ENCODE assay signal across 8 cellular contexts in the genomic region with DNA sequence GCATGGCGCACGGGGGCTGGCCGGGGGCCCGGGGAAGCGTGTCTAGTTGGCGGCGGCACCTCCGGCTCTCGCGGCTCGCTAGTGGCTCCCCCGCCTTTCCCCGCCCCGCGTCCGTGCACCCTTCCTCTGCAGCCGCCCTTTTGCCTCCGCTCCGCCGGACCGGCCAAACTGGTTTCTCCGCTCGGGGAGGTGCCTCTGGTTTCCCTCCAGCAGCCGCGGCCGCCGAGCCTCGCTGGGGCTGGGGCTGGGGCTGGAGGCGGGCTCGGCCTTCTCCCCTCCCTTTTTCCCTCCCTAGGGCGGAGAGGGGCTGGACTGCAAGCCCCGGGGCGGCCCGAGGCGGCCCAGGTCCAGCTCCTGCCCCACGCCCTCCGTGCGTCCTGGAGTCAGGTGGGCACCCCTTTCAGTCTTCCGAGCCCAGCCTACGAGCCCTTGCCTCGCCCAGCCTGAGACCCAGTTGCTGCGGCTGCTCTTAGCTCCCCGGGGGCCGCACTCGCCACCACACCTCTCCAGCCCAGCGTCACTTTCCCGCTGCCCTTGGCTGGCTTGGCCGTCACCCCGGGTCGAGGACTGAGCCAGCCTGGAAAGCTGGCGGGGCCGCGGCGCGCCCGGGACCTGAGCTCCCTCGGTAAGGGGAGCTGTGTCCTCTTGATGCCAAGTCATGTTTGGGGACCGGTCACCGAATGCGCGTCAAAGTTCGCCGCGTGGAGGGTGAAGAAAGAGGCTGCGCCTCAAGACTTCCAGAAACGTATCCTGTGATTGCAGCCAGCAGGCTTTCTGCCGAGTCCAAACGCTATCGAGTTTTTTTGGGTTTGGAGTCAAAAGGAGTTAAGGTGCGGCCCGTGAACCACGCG. TPM values are rescaled to one million over a fixed set of nuclear protein-coding genes. Genes with fewer than 3 reads are reported as not detected.
DNase-seq lines count a peak whose midpoint lies in the region; ATAC-seq and TF ChIP-seq lines count a peak whose summit lies in the region.

A gene (minus strand): TSS at position 197 of the 851 bp plus-strand sequence. CDS start 71,508 bp downstream, outside the sequence.

- CTCF ChIA-PET in activated B cell treated with CpG ODN at 0.5 μM for 24 hours (lab: Charles Lee) (interaction anchor here (0.9 kb wide), 1 partner anchor 79 kb away, joined by 3 read pairs; no protein-coding TSS in a partner anchor), OCI-LY7 (lab: Charles Lee; ENCODE audit: unreplicated experiment) (no interaction called here)

- peak; percentile 10 for DNase-seq in activated gamma-delta T cell (lab: John Stamatoyannopoulos, UW)
- DNase-seq in activated gamma-delta T cell treated with Interleukin-2 at 50 U/mL for 16 hours, result no peak
- peak; percentile 91 for DNase-seq in HPDE6-E6E7 (ENCODE audit: extremely low spot score)
- peak; percentile 29 for DNase-seq in activated B cell treated with CpG ODN at 0.5 μM for 24 hours
- peak; percentile 68 for DNase-seq in fibroblast of villous mesenchyme (ENCODE audit: low read depth)
- no peak for DNase-seq in OCI-LY7 (ENCODE audit: low spot score)

- H3K36me3 Mint-ChIP-seq in activated B cell treated with CpG ODN at 0.5 μM for 24 hours (ENCODE audit: low read depth) (no peaks in the 10 kb centered on the region), nephron (ENCODE audit: low read depth) (no peaks in the 10 kb centered on the region)

- H3K27ac Mint-ChIP-seq in activated B cell treated with CpG ODN at 0.5 μM for 24 hours, result no peak within 1 kb of the TSS
- peak within 1 kb of the TSS in 1 of 3 experiments; percentile 55 for H3K27ac Mint-ChIP-seq in nephron

- H2AFZ ChIP-seq in OCI-LY7 (ENCODE audit: low read length), result no peak within 1 kb of the TSS

- H3K9me3 Mint-ChIP-seq in activated B cell treated with CpG ODN at 0.5 μM for 24 hours, result no peaks in the 10 kb centered on the region
- H3K9me3 Mint-ChIP-seq in nephron, result no peaks in the 10 kb centered on the region

- no peaks in the 10 kb centered on the region for H4K20me1 ChIP-seq in OCI-LY7 (ENCODE audit: insufficient read depth, low read length)

- H3K4me1 Mint-ChIP-seq in activated B cell treated with CpG ODN at 0.5 μM for 24 hours, result peaks cover 24% of the 10 kb centered on the region
- peaks cover 25% of the 10 kb centered on the region for H3K4me1 Mint-ChIP-seq in nephron

- no peaks in the 10 kb centered on the region for H3K9me2 ChIP-seq in OCI-LY7 (ENCODE audit: insufficient read depth, low read length)

- H3K4me3 ChIP-seq in fibroblast of villous mesenchyme (ENCODE audit: low read depth, low read length) (peak within 1 kb of the TSS; percentile 83), OCI-LY7 (ENCODE audit: low read depth, low read length, poor library complexity, severe bottlenecking) (no peak within 1 kb of the TSS)

- H3K4me3 Mint-ChIP-seq in activated B cell treated with CpG ODN at 0.5 μM for 24 hours (peak within 1 kb of the TSS; percentile 85), nephron (peak within 1 kb of the TSS; percentile 85 to 89 (median 88))

- BruUV-seq in OCI-LY7 (replicated peaks; lab: Mats Ljungman, UMichigan), result no TSS peak

- POLR2A ChIA-PET in activated B cell treated with CpG ODN at 0.5 μM for 24 hours (lab: Charles Lee), result interaction anchor here (0.6 to 1.4 kb wide), 2 partner anchors 34 to 182 kb away, joined by 3 to 5 read pairs; a partner anchor contains a TSS
- POLR2A ChIA-PET in OCI-LY7 (lab: Charles Lee), result no interaction called here

- intact Hi-C loops in activated B cell treated with CpG ODN at 0.5 μM for 24 hours (cut with micrococcal nuclease), result loop anchor here (2.0 kb wide), 3 partner anchors 29 to 173 kb away; no protein-coding TSS in a partner anchor
- intact Hi-C loops in OCI-LY7 (cut with micrococcal nuclease; ENCODE audit: unreplicated experiment), result no loop called here

- no peaks in the 10 kb centered on the region for H3K4me1 ChIP-seq in OCI-LY7 (ENCODE audit: insufficient read depth, low read length, poor library complexity, severe bottlenecking)

- no peaks in the 10 kb centered on the region for H3K9me3 ChIP-seq in OCI-LY7 (ENCODE audit: low read length)

- TF ChIP-seq CTCF in activated B cell treated with CpG ODN at 0.5 μM for 24 hours (IDR thresholded peaks at IDR 0.05) (no peak), fibroblast of villous mesenchyme (IDR thresholded peaks at IDR 0.05; ENCODE audit: insufficient read depth, low read depth, low read length) (no peak), nephron (IDR thresholded peaks at IDR 0.05; ENCODE audit: unreplicated experiment in 3 of 3) (no peak), OCI-LY7 (conservative IDR thresholded peaks at IDR 0.05; ENCODE audit: low read length) (no peak)

- H3K27ac ChIP-seq in OCI-LY7 (ENCODE audit: low read depth, low read length, poor library complexity, severe bottlenecking), result no peak within 1 kb of the TSS

- no peaks in the 10 kb centered on the region for H3K36me3 ChIP-seq in OCI-LY7 (ENCODE audit: insufficient read depth, low read length)

- H3K27me3 Mint-ChIP-seq in activated B cell treated with CpG ODN at 0.5 μM for 24 hours (peaks cover 31% of the 10 kb centered on the region), nephron (ENCODE audit: low read depth) (peaks cover 83% of the 10 kb centered on the region)

- no peaks in the 10 kb centered on the region for H3K79me2 ChIP-seq in OCI-LY7 (ENCODE audit: insufficient read depth, low read depth, low read length)

- no peak within 1 kb of the TSS for H3K4me2 ChIP-seq in OCI-LY7 (ENCODE audit: low read length)

- ATAC-seq in activated B cell treated with CpG ODN at 0.5 μM for 24 hours (ENCODE audit: low read depth) (peak; percentile 78), HG02884 (IDR thresholded peaks at IDR 0.05; ENCODE audit: unreplicated experiment) (no peak)

RNA-seq across cellular contexts. Expression of the gene that starts here (rescaled TPM):
- total RNA-seq in activated B cell treated with CpG ODN at 0.5 μM for 24 hours (0.42 and 0.69 TPM in 2 replicates), fibroblast of villous mesenchyme (26.3 and 28.3 TPM in 2 replicates), OCI-LY7 (2022) (not detected in 2 replicates)
- not detected in 2 replicates for total RNA-seq in OCI-LY7 (2014; rRNA removed; shearing (Covaris generic))

Comparison
In these comparisons a context has a peak if more than half of its experiments do, and no peak if none do; other contexts are left out.
1. RNA of the gene that starts here (total RNA-seq): 26.3 to 28.3 TPM in fibroblast of villous mesenchyme; 0.42 to 0.69 TPM in activated B cell treated with CpG ODN at 0.5 μM for 24 hours and not detected in OCI-LY7; every median in the first group is over 10 times any median in the second.
2. DNase-seq: peak in activated gamma-delta T cell (single experiment), HPDE6-E6E7 (single experiment) and fibroblast of villous mesenchyme (single experiment); none in activated gamma-delta T cell treated with Interleukin-2 at 50 U/mL for 16 hours (single experiment) and OCI-LY7 (single experiment).
3. Peak in DNase-seq and ATAC-seq in activated B cell treated with CpG ODN at 0.5 μM for 24 hours; RNA of the gene not detected or under 1 TPM.